In the genomic region with DNA sequence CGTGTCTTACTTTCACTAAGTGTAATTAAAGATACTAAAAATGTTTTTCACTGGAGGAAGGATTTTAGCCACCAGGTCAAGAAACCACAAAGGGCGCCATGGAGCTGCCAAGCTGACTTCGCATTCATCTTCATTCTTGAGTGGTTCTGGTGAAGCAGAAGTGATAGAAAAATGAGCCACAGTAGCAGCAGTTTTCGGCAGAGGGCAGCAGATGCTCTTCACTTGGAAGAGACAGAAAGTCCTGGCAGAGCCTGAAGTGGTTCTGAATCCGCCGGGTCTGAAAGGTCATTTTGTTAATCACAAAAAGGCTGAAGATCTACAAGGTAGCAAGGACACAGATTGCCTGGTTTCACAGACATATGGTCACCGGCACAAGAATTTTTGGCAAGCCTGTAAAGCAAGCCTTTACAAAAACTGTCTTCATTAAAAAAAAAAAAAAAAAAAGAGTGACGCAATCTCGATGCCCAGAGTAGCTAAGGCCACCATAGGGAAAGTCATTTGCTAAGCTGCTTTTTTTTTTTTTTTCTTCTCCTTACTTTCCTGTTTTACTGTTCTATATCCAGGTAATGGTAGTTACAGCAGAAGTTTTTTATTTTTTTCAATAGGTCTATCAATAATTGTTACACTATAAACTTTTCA, we compare ENCODE assay signal across 8 cellular contexts.
DNase-seq lines count a peak whose midpoint lies in the region; ATAC-seq, FAIRE-seq and TF ChIP-seq lines count a peak whose summit lies in the region.

No MANE protein-coding gene starts in this region.

- ATAC-seq in GM18502 (IDR thresholded peaks at IDR 0.05; ENCODE audit: poor library complexity, unreplicated experiment): no peak

- H3K36me3 ChIP-seq in bronchial epithelial cell (ENCODE audit: control insufficient read depth, insufficient read depth, low read length): no peaks in the 10 kb centered on the region

- FAIRE-seq in bronchial epithelial cell (lab: Jason Lieb, UNC): no peak

- DNase-seq in EH (ENCODE audit: low read depth) (peak; percentile 58), NCI-H2171 treated with DMSO at 0.1 percent for 48 hours (lab: John Stamatoyannopoulos, UW) (peak; percentile 39), bronchial epithelial cell (ENCODE audit: low read depth) (peak; percentile 18), midbrain (lab: John Stamatoyannopoulos, UW) (peak; percentile 76), NCI-H2196 (lab: John Stamatoyannopoulos, UW; ENCODE audit: unreplicated experiment) (no peak)
- DNase-seq in stimulated activated CD4-positive, alpha-beta T cell treated with anti-CD3 and anti-CD28 coated beads, Interleukin-12 subunit alpha, Interleukin-12 subunit beta, amount 100 ng/mL, for 4 hours: no peak
- DNase-seq in stimulated activated CD4-positive, alpha-beta T cell treated with anti-CD3 and anti-CD28 coated beads, Interleukin-1b, Interleukin-23, amount 100 ng/mL, for 48 hours: no peak

- H3K4me3 ChIP-seq in bronchial epithelial cell (ENCODE audit: low read depth, low read length): no peak overlapping the region

- peak; percentile 21 for TF ChIP-seq CTCF in bronchial epithelial cell (IDR thresholded peaks at IDR 0.05; ENCODE audit: insufficient read depth, low read length, severe bottlenecking)

- H3K27me3 ChIP-seq in bronchial epithelial cell (ENCODE audit: control insufficient read depth, insufficient read depth, low read length): no peaks in the 10 kb centered on the region

Comparison
In these comparisons a context has a peak if more than half of its experiments do, and no peak if none do; other contexts are left out.
1. DNase-seq: peak in EH (single experiment), NCI-H2171 treated with DMSO at 0.1 percent for 48 hours (single experiment), bronchial epithelial cell (single experiment) and midbrain (single experiment); none in stimulated activated CD4-positive, alpha-beta T cell treated with anti-CD3 and anti-CD28 coated beads, Interleukin-12 subunit alpha, Interleukin-12 subunit beta, amount 100 ng/mL, for 4 hours (single experiment), NCI-H2196 (single experiment) and stimulated activated CD4-positive, alpha-beta T cell treated with anti-CD3 and anti-CD28 coated beads, Interleukin-1b, Interleukin-23, amount 100 ng/mL, for 48 hours (single experiment).